Comparison of ENCODE assay signal across 8 cellular contexts in genomic region chr16:31117384-31118222, GRCh38. TPM values are rescaled to one million over a fixed set of nuclear protein-coding genes. Genes with fewer than 3 reads are reported as not detected.
A peak's percentile ranks its signal among the peaks of the same experiment; 100 is the strongest.
DNase-seq lines count a peak whose midpoint lies in the region; ATAC-seq and TF ChIP-seq lines count a peak whose summit lies in the region.

KAT8 (plus strand) TSS chr16:31117664; CDS start chr16:31117682, 18 bp downstream.

- H3K9me3 Mint-ChIP-seq in CD8-positive, alpha-beta T cell, result no peaks in the 10 kb centered on the region

- H3K4me3 ChIP-seq in CD8-positive, alpha-beta T cell (ENCODE audit: low read depth, low read length), result peak within 1 kb of the TSS; percentile 93

- peaks cover 38% of the 10 kb centered on the region for H3K36me3 Mint-ChIP-seq in CD8-positive, alpha-beta T cell

- no peaks in the 10 kb centered on the region for H3K9me3 ChIP-seq in CD8-positive, alpha-beta T cell (ENCODE audit: low read length)

- peak within 1 kb of the TSS; percentile 96 for H3K27ac ChIP-seq in CD8-positive, alpha-beta T cell (ENCODE audit: low read depth, low read length)

- no peaks in the 10 kb centered on the region for H3K27me3 ChIP-seq in CD8-positive, alpha-beta T cell (ENCODE audit: insufficient read depth, low read length)

- peaks cover 18% of the 10 kb centered on the region for H3K4me1 Mint-ChIP-seq in CD8-positive, alpha-beta T cell (ENCODE audit: low read depth)

- peak within 1 kb of the TSS; percentile 74 for H3K4me3 Mint-ChIP-seq in CD8-positive, alpha-beta T cell

- CTCF ChIA-PET in CD8-positive, alpha-beta T cell (lab: Charles Lee), result interaction anchor here (1.2 to 5.6 kb wide), 3 partner anchors 25 to 323 kb away, joined by 3 to 36 read pairs (median 4); no protein-coding TSS in a partner anchor

- intact Hi-C loops in CD8-positive, alpha-beta T cell (cut with DNase I, micrococcal nuclease), result loop anchor here (1.0 to 2.0 kb wide), 13 partner anchors 23 to 355 kb away; partner anchors contain the start of genes ARMC5 (in 2 of the 2), SETD1A (in 2 of the 2), VKORC1 (in 2 of the 2) and ZNF646 (in 2 of the 2)

- peak; percentile 92 to 98 (median 97) for DNase-seq in CD8-positive, alpha-beta T cell
- DNase-seq in HS-27A (ENCODE audit: low read depth) (peak; percentile 90), NK-92 (lab: John Stamatoyannopoulos, UW; ENCODE audit: unreplicated experiment) (peak; percentile 81), lung microvascular endothelial cell (ENCODE audit: low read depth in 2 of 2) (peak; percentile 98)
- DNase-seq in activated CD8-positive, alpha-beta memory T cell treated with anti-CD3 and anti-CD28 coated beads for 1 hour (ENCODE audit: extremely low read depth in 1 of 2, low read depth in 1 of 2), result peak; percentile 91 to 92
- DNase-seq in effector CD8-positive, alpha-beta T cell (lab: John Stamatoyannopoulos, UW), result peak; percentile 93
- peak; percentile 96 to 98 (median 96) for DNase-seq in stimulated activated CD4-positive, alpha-beta T cell treated with anti-CD3 and anti-CD28 coated beads, TNF-alpha, amount 100 ng/mL, for 48 hours (ENCODE audit: low read depth in 3 of 3)

- peak; percentile 92 for ATAC-seq in CD8-positive, alpha-beta T cell
- ATAC-seq in GM19467 (IDR thresholded peaks at IDR 0.05; ENCODE audit: unreplicated experiment), result peak; percentile 83

- no peaks in the 10 kb centered on the region for H3K27me3 Mint-ChIP-seq in CD8-positive, alpha-beta T cell (ENCODE audit: low read depth)

- no peak for TF ChIP-seq CTCF in CD8-positive, alpha-beta T cell (IDR thresholded peaks at IDR 0.05)

- POLR2A ChIA-PET in CD8-positive, alpha-beta T cell (lab: Charles Lee), result interaction anchor here (0.6 to 2.2 kb wide), 17 partner anchors 9 to 756 kb away, joined by 3 to 49 read pairs (median 4); partner anchors contain the start of genes ARMC5, BCKDK, FUS and ZNF267

- peaks cover 32% of the 10 kb centered on the region for H3K36me3 ChIP-seq in CD8-positive, alpha-beta T cell (ENCODE audit: insufficient read depth, low read length)

- peaks cover 11% of the 10 kb centered on the region for H3K4me1 ChIP-seq in CD8-positive, alpha-beta T cell (ENCODE audit: insufficient read depth, low read length)

- peak within 1 kb of the TSS; percentile 95 for H3K27ac Mint-ChIP-seq in CD8-positive, alpha-beta T cell

RNA-seq across cellular contexts. Expression of gene KAT8, which starts in this region (rescaled TPM):
- 100 to 1,000 TPM; 105 to 107 TPM for total RNA-seq in CD8-positive, alpha-beta T cell
- 24.2 and 35.3 TPM in 2 replicates for total RNA-seq in lung microvascular endothelial cell

Comparison
In these comparisons a context has a peak if more than half of its experiments do, and no peak if none do; other contexts are left out.
1. Peak in every context shown above with its lines: DNase-seq, ATAC-seq, H3K4me3 ChIP-seq and H3K27ac ChIP-seq.